Comparison of ENCODE assay signal across 8 cellular contexts in genomic region chr6:118934461-118935330, GRCh38. TPM values are rescaled to one million over a fixed set of nuclear protein-coding genes. Genes with fewer than 3 reads are reported as not detected.
DNase-seq lines count a peak whose midpoint lies in the region; ATAC-seq and TF ChIP-seq lines count a peak whose summit lies in the region.

Gene MCM9, minus strand, starts transcription at chr6:118935159. Its CDS starts 3,436 bp downstream, at chr6:118931723.

- peak; percentile 58 for DNase-seq in DMS 273 treated with DMSO at 0.1 percent for 48 hours (lab: John Stamatoyannopoulos, UW)
- peak; percentile 98 for DNase-seq in OCI-M1 (lab: John Stamatoyannopoulos, UW)
- peak; percentile 83 for DNase-seq in activated T-cell treated with anti-CD3 and anti-CD28 coated beads for 24 hours (ENCODE audit: low read depth)
- no peak for DNase-seq in epithelial cell of prostate (ENCODE audit: low read depth, low spot score)
- DNase-seq in mucosa of descending colon: peak; percentile 91 to 95 (median 94)
- peak; percentile 87 for DNase-seq in stimulated activated CD8-positive, alpha-beta memory T cell treated with anti-CD3 and anti-CD28 coated beads, Interleukin-4, amount 100 ng/mL, for 24 hours (ENCODE audit: low read depth)

- peak within 1 kb of the TSS; percentile 95 for H3K27ac ChIP-seq in HUES64 (ENCODE audit: low read depth, low read length)
- peak within 1 kb of the TSS; percentile 74 for H3K27ac ChIP-seq in epithelial cell of prostate

- H3K9me3 ChIP-seq in HUES64 (ENCODE audit: insufficient read depth, low read depth, low read length) (no peaks in the 10 kb centered on the region), mucosa of descending colon (no peaks in the 10 kb centered on the region)

- peak; percentile 94 for ATAC-seq in GM21515 (IDR thresholded peaks at IDR 0.05; ENCODE audit: unreplicated experiment)
- peak; percentile 97 for ATAC-seq in mucosa of descending colon

- TF ChIP-seq CTCF in mucosa of descending colon (IDR thresholded peaks at IDR 0.05): no peak

- H3K4me3 ChIP-seq in HUES64 (ENCODE audit: low read length) (peak within 1 kb of the TSS; percentile 95), mucosa of descending colon (peak within 1 kb of the TSS; percentile 44)

- no peaks in the 10 kb centered on the region for H3K27me3 ChIP-seq in HUES64 (ENCODE audit: insufficient read depth, low read length)

- intact Hi-C loops in mucosa of descending colon (cut with DNase I, micrococcal nuclease): no loop called here

- H3K36me3 ChIP-seq in HUES64 (ENCODE audit: insufficient read depth, low read length) (peaks cover 32% of the 10 kb centered on the region), mucosa of descending colon (ENCODE audit: low read depth) (no peaks in the 10 kb centered on the region)

- under 1% methylated on average over 95 of the region's 95 CpGs for WGBS in HUES64

- peak within 1 kb of the TSS; percentile 96 for H3K9ac ChIP-seq in HUES64 (ENCODE audit: low read depth, low read length)

- H3K4me1 ChIP-seq in HUES64 (ENCODE audit: insufficient read depth, low read length): peaks cover 17% of the 10 kb centered on the region
- peaks cover 9% of the 10 kb centered on the region for H3K4me1 ChIP-seq in mucosa of descending colon (ENCODE audit: low read depth)

RNA-seq across cellular contexts. Expression of gene MCM9, which starts in this region (rescaled TPM):
- 9.2 TPM for polyA plus RNA-seq in HUES64 (2013, experiment 1 of 2)
- 8.9 TPM for polyA plus RNA-seq in HUES64 (2013, experiment 2 of 2)
- total RNA-seq in mucosa of descending colon: 10 to 100 TPM; 15.7 to 26.3 (median 20.9) TPM
